18 cellular contexts compared by ENCODE assay signal in the genomic region with DNA sequence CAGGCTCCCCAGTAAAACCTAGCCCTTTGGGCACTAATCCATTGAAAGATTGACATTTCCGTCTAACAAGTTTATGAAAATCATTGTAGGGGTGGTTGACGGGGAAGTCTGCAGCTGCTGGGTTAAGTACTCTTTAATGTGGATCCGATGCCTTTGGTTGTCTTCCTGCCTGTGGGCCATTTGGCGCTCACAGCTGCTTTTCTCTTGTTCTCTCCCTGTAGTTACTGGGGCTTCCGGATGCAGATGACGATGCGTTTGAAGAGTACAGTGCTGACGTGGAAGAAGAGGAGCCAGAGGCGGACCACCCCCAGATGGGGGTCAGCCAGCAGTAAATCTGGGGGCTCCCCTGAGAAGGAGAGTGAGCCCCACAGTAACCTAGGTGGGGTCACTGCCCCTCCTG. TPM values are rescaled to one million over a fixed set of nuclear protein-coding genes. Genes with fewer than 3 reads are reported as not detected.
DNase-seq lines count a peak whose midpoint lies in the region; ATAC-seq and TF ChIP-seq lines count a peak whose summit lies in the region.
"Had no signal": no experiment of that assay in that cellular context is flagged by ENCODE, and none has a peak within 500 bp of the region (broad histone marks: within the 10 kb centered on the region; RNA-seq: fewer than 3 reads in every experiment).

No MANE protein-coding gene starts in this region.

- no peaks in the 10 kb centered on the region for H3K27me3 Mint-ChIP-seq in activated naive CD8-positive, alpha-beta T cell treated with anti-CD3 and anti-CD28 coated beads for 36 hours

- no peaks in the 10 kb centered on the region for H3K36me3 Mint-ChIP-seq in activated naive CD8-positive, alpha-beta T cell treated with anti-CD3 and anti-CD28 coated beads for 36 hours

- H3K4me2 ChIP-seq in BLaER1: peak overlapping the region; percentile 90

- TF ChIP-seq CTCF in colonic mucosa (IDR thresholded peaks at IDR 0.05): no peak

- H3K4me3 Mint-ChIP-seq in activated naive CD8-positive, alpha-beta T cell treated with anti-CD3 and anti-CD28 coated beads for 36 hours: peak overlapping the region; percentile 33
- H3K4me3 Mint-ChIP-seq: mesothelial cell of epicardium had no signal

- H3K27me3 ChIP-seq in BLaER1 (no peaks in the 10 kb centered on the region), aorta (ENCODE audit: control insufficient read depth in 1 of 2, insufficient read depth in 2 of 2, low read length in 1 of 2) (no peaks in the 10 kb centered on the region), colonic mucosa (no peaks in the 10 kb centered on the region)
- H3K27me3 ChIP-seq: body of pancreas, sigmoid colon, upper lobe of left lung had no signal

- H3K9ac ChIP-seq in BLaER1: peak overlapping the region; percentile 66
- H3K9ac ChIP-seq in colonic mucosa (ENCODE audit: low read depth in 2 of 2, low read length in 2 of 2): no peak overlapping the region
- H3K9ac ChIP-seq: GM23248 had no signal

- H3K4me3 ChIP-seq in BLaER1: peak overlapping the region; percentile 47
- no peak overlapping the region for H3K4me3 ChIP-seq in aorta (ENCODE audit: low read length in 2 of 2)
- H3K4me3 ChIP-seq in colonic mucosa: no peak overlapping the region
- H3K4me3 ChIP-seq: body of pancreas, GM23248, sigmoid colon, upper lobe of left lung had no signal

- H3K27ac Mint-ChIP-seq in activated naive CD8-positive, alpha-beta T cell treated with anti-CD3 and anti-CD28 coated beads for 36 hours: peak overlapping the region; percentile 23
- H3K27ac Mint-ChIP-seq: mesothelial cell of epicardium had no signal

- intact Hi-C loops in aorta (cut with DNase I): no loop called here
- intact Hi-C loops in colonic mucosa (cut with DNase I): no loop called here

- H3K36me3 ChIP-seq in BLaER1: no peaks in the 10 kb centered on the region
- H3K36me3 ChIP-seq in aorta (ENCODE audit: control insufficient read depth in 1 of 2, insufficient read depth in 2 of 2, low read length in 1 of 2): peaks cover 5 to 6% of the 10 kb centered on the region in 2 donors
- H3K36me3 ChIP-seq in colonic mucosa: no peaks in the 10 kb centered on the region
- H3K36me3 ChIP-seq: WERI-Rb-1 had no signal

- H3K27ac ChIP-seq in BLaER1: peak overlapping the region; percentile 82
- H3K27ac ChIP-seq in aorta (ENCODE audit: low read depth in 1 of 2, low read length in 2 of 2): no peak overlapping the region
- no peak overlapping the region for H3K27ac ChIP-seq in colonic mucosa
- H3K27ac ChIP-seq: 22Rv1, body of pancreas, GM23248, sigmoid colon, upper lobe of left lung, WERI-Rb-1 had no signal

- H4K20me1 ChIP-seq in BLaER1: no peaks in the 10 kb centered on the region

- peak; percentile 50 for DNase-seq in DMS79 treated with DMSO at 0.1 percent for 48 hours (lab: John Stamatoyannopoulos, UW)
- no peak for DNase-seq in DMS79 (lab: John Stamatoyannopoulos, UW)
- DNase-seq in NCI-H69 (lab: John Stamatoyannopoulos, UW): peak; percentile 37
- peak; percentile 18 for DNase-seq in activated naive CD8-positive, alpha-beta T cell treated with anti-CD3 and anti-CD28 coated beads for 36 hours
- DNase-seq in aorta: no peak
- DNase-seq in mesenteric fat pad (ENCODE audit: low spot score): no peak
- DNase-seq in colonic mucosa: no peak
- DNase-seq: body of pancreas; GM23248; kidney; NCI-H1694; sigmoid colon; stimulated activated CD4-positive, alpha-beta T cell treated with anti-CD3 and anti-CD28 coated beads, Interleukin-2, amount 100 ng/mL, for 48 hours; upper lobe of left lung; WERI-Rb-1 had no signal

- no peaks in the 10 kb centered on the region for H3K9me3 ChIP-seq in BLaER1
- no peaks in the 10 kb centered on the region for H3K9me3 ChIP-seq in aorta (ENCODE audit: control insufficient read depth, low read length)
- H3K9me3 ChIP-seq in colonic mucosa: no peaks in the 10 kb centered on the region
- H3K9me3 ChIP-seq: body of pancreas, sigmoid colon, upper lobe of left lung had no signal

- H3K4me1 ChIP-seq in BLaER1 (peaks cover 100% of the 10 kb centered on the region), aorta (ENCODE audit: control insufficient read depth in 1 of 2, insufficient read depth in 2 of 2, low read length in 2 of 2) (no peaks in the 10 kb centered on the region), colonic mucosa (no peaks in the 10 kb centered on the region)

- WGBS in aorta, 2 donors: 86 to 91% methylated on average over 9 of the region's 9 CpGs

- H3K9me3 Mint-ChIP-seq in activated naive CD8-positive, alpha-beta T cell treated with anti-CD3 and anti-CD28 coated beads for 36 hours: no peaks in the 10 kb centered on the region
- H3K9me3 Mint-ChIP-seq: mesothelial cell of epicardium had no signal

- H3K4me1 Mint-ChIP-seq in activated naive CD8-positive, alpha-beta T cell treated with anti-CD3 and anti-CD28 coated beads for 36 hours: peaks cover 33% of the 10 kb centered on the region

- no peak for ATAC-seq in aorta (ENCODE audit: low FRiP score)
- ATAC-seq: body of pancreas had no signal

RNA-seq across cellular contexts. Expression of a gene that starts 22.4 kb away (rescaled TPM):
- total RNA-seq in activated naive CD8-positive, alpha-beta T cell treated with anti-CD3 and anti-CD28 coated beads for 36 hours: 1 to 10 TPM; 2.2 to 2.3 TPM
- 10 to 100 TPM; 43.4 to 72.5 TPM for total RNA-seq in aorta
- 100 to 1,000 TPM in 1 of 2 donors, 10 to 100 TPM in 1; 44.5 to 110 TPM for polyA plus RNA-seq in aorta
- 113 TPM for total RNA-seq in mesenteric fat pad
- 10 to 100 TPM in 1 of 2 donors, 1 to 10 TPM in 1; 8.0 to 10.8 TPM for total RNA-seq in colonic mucosa

Comparison
In these comparisons a context has a peak if more than half of its experiments do, and no peak if none do; other contexts are left out.
1. DNase-seq: peak in DMS79 treated with DMSO at 0.1 percent for 48 hours (single experiment), NCI-H69 (single experiment) and activated naive CD8-positive, alpha-beta T cell treated with anti-CD3 and anti-CD28 coated beads for 36 hours (single experiment); none in DMS79 (single experiment), aorta (0 of 2), mesenteric fat pad (single experiment) and colonic mucosa (single experiment).